In genomic region chr1:79617777-79618176, GRCh38 we compare ENCODE assay signal across 12 cellular contexts.
A peak's percentile ranks its signal among the peaks of the same experiment; 100 is the strongest.
DNase-seq lines count a peak whose midpoint lies in the region; ATAC-seq, FAIRE-seq and TF ChIP-seq lines count a peak whose summit lies in the region.
"Had no signal": no experiment of that assay in that cellular context is flagged by ENCODE, and none has a peak within 500 bp of the region (broad histone marks: within the 10 kb centered on the region; RNA-seq: fewer than 3 reads in every experiment).

No MANE protein-coding gene starts in this region.

- H3K4me1 Mint-ChIP-seq in progenitor cell of endocrine pancreas (ENCODE audit: low read depth): no peaks in the 10 kb centered on the region
- H3K4me1 Mint-ChIP-seq in naive thymus-derived CD4-positive, alpha-beta T cell: no peaks in the 10 kb centered on the region
- H3K4me1 Mint-ChIP-seq: activated naive CD8-positive, alpha-beta T cell treated with anti-CD3 and anti-CD28 coated beads, Interleukin-2, amount 10 ng/mL, durations not matched to agents 7 days and 5 days; naive B cell had no signal

- no peak overlapping the region for H4K5ac ChIP-seq in H1 (ENCODE audit: insufficient read length, low read depth, low read length)

- no peaks in the 10 kb centered on the region for H3K36me3 ChIP-seq in H1 (ENCODE audit: control insufficient read depth in 2 of 4, insufficient read depth in 4 of 4, low read length in 3 of 4)
- H3K36me3 ChIP-seq in naive thymus-derived CD4-positive, alpha-beta T cell (ENCODE audit: control insufficient read depth in 2 of 3, insufficient read depth in 3 of 3, low read length in 3 of 3): no peaks in the 10 kb centered on the region

- no peaks in the 10 kb centered on the region for H3K36me3 Mint-ChIP-seq in progenitor cell of endocrine pancreas (ENCODE audit: insufficient read depth)
- H3K36me3 Mint-ChIP-seq in naive thymus-derived CD4-positive, alpha-beta T cell: no peaks in the 10 kb centered on the region
- H3K36me3 Mint-ChIP-seq: activated naive CD8-positive, alpha-beta T cell treated with anti-CD3 and anti-CD28 coated beads, Interleukin-2, amount 10 ng/mL, durations not matched to agents 7 days and 5 days; naive B cell had no signal

- no peak overlapping the region for H2BK120ac ChIP-seq in H1 (replicated peaks; ENCODE audit: low read depth, low read length)

- H3K4ac ChIP-seq in H1 (replicated peaks; ENCODE audit: insufficient read length, low read depth, low read length): no peak overlapping the region

- H3K9me3 Mint-ChIP-seq in progenitor cell of endocrine pancreas (ENCODE audit: low read depth): no peaks in the 10 kb centered on the region
- peaks cover 0 to 19% (median 4%) of the 10 kb centered on the region in 11 donors for H3K9me3 Mint-ChIP-seq in naive thymus-derived CD4-positive, alpha-beta T cell

- H2BK5ac ChIP-seq in H1 (ENCODE audit: low read depth, low read length): no peak overlapping the region

- no peaks in the 10 kb centered on the region for H3K27me3 Mint-ChIP-seq in progenitor cell of endocrine pancreas
- H3K27me3 Mint-ChIP-seq in naive thymus-derived CD4-positive, alpha-beta T cell: no peaks in the 10 kb centered on the region
- H3K27me3 Mint-ChIP-seq: activated naive CD8-positive, alpha-beta T cell treated with anti-CD3 and anti-CD28 coated beads, Interleukin-2, amount 10 ng/mL, durations not matched to agents 7 days and 5 days; naive B cell had no signal

- no peak overlapping the region for H3K4me2 ChIP-seq in H1 (ENCODE audit: insufficient read depth in 1 of 2, low read depth in 2 of 2, low read length in 2 of 2)

- no peak overlapping the region for H3K56ac ChIP-seq in H1 (replicated peaks; ENCODE audit: insufficient read length, low read depth, low read length)

- H2BK12ac ChIP-seq in H1 (ENCODE audit: low read depth, low read length): no peak overlapping the region

- H3K79me1 ChIP-seq in H1 (ENCODE audit: low read depth, low read length): no peaks in the 10 kb centered on the region

- ATAC-seq in HG03108 (IDR thresholded peaks at IDR 0.05; ENCODE audit: unreplicated experiment): no peak
- no peak for ATAC-seq in naive thymus-derived CD4-positive, alpha-beta T cell

- H2AFZ ChIP-seq in H1 (ENCODE audit: low read length): no peak overlapping the region

- H3K27ac ChIP-seq in H1 (ENCODE audit: low read depth, low read length): no peak overlapping the region
- H3K27ac ChIP-seq in naive thymus-derived CD4-positive, alpha-beta T cell (ENCODE audit: low read depth, low read length): no peak overlapping the region

- DNase-seq in NCI-H82 (lab: John Stamatoyannopoulos, UW) (peak; percentile 14), NCI-H82 treated with DMSO at 0.1 percent for 48 hours (lab: John Stamatoyannopoulos, UW; ENCODE audit: unreplicated experiment) (no peak), NCI-H69 (lab: John Stamatoyannopoulos, UW) (peak; percentile 1), H1 (ENCODE audit: low read depth in 1 of 2, low spot score in 2 of 2) (no peak), progenitor cell of endocrine pancreas (ENCODE audit: low spot score, unreplicated experiment) (no peak), anterior cingulate cortex (lab: John Stamatoyannopoulos, UW) (no peak)
- DNase-seq in naive thymus-derived CD4-positive, alpha-beta T cell: no peak
- DNase-seq: activated naive CD8-positive, alpha-beta T cell treated with anti-CD3 and anti-CD28 coated beads, Interleukin-2, amount 10 ng/mL, durations not matched to agents 7 days and 5 days; naive B cell; NCI-H1436 had no signal

- CTCF ChIA-PET in H1 (lab: Charles Lee; ENCODE audit: partially characterized antibody): interaction anchor here (0.6 to 1.4 kb wide), 3 partner anchors 12 to 334 kb away, joined by 3 to 7 read pairs (median 6); no protein-coding TSS in a partner anchor
- CTCF ChIA-PET in naive thymus-derived CD4-positive, alpha-beta T cell (lab: Charles Lee): no interaction called here

- TF ChIP-seq CTCF in H1 (IDR thresholded peaks at IDR 0.05; ENCODE audit: control extremely low read depth in 1 of 3, insufficient read depth in 1 of 3, low read depth in 1 of 3, low read length in 3 of 3): peak in 2 of 3 experiments; percentile 23 to 45; a peak in 2 of 4 replicates
- TF ChIP-seq CTCF in progenitor cell of endocrine pancreas (IDR thresholded peaks at IDR 0.05; ENCODE audit: unreplicated experiment): peak; percentile 35

- peak; percentile 17 to 44; a peak in 3 of 4 replicates for TF ChIP-seq RAD21 in H1 (IDR thresholded peaks at IDR 0.05 in 1 of 2, conservative IDR thresholded peaks at IDR 0.05 in 1 of 2; ENCODE audit: low read depth in 2 of 2, low read length in 2 of 2)

- no peak overlapping the region for H3K4me3 Mint-ChIP-seq in progenitor cell of endocrine pancreas (ENCODE audit: low read depth)
- no peak overlapping the region for H3K4me3 Mint-ChIP-seq in naive thymus-derived CD4-positive, alpha-beta T cell
- H3K4me3 Mint-ChIP-seq: activated naive CD8-positive, alpha-beta T cell treated with anti-CD3 and anti-CD28 coated beads, Interleukin-2, amount 10 ng/mL, durations not matched to agents 7 days and 5 days; naive B cell had no signal

- no peak for TF ChIP-seq POLR2A in H1 (IDR thresholded peaks at IDR 0.05; ENCODE audit: control extremely low read depth in 1 of 2, low read depth in 2 of 2, low read length in 2 of 2)

- H3K23me2 ChIP-seq in H1 (ENCODE audit: low read depth, low read length): no peaks in the 10 kb centered on the region

- no peak for TF ChIP-seq EP300 in H1 (IDR thresholded peaks at IDR 0.05; ENCODE audit: borderline replicate concordance in 1 of 2, low read depth in 2 of 2, low read length in 2 of 2)

- no peak overlapping the region for H3K18ac ChIP-seq in H1 (ENCODE audit: extremely low read depth, low read length)

- POLR2A ChIA-PET in H1 (lab: Charles Lee; ENCODE audit: partially characterized antibody): no interaction called here
- POLR2A ChIA-PET in naive thymus-derived CD4-positive, alpha-beta T cell (lab: Charles Lee): no interaction called here

- H3K4me1 ChIP-seq in H1 (replicated peaks in 1 of 4; ENCODE audit: control insufficient read depth in 3 of 4, insufficient read depth in 4 of 4, low read length in 3 of 4): no peaks in the 10 kb centered on the region
- no peaks in the 10 kb centered on the region for H3K4me1 ChIP-seq in naive thymus-derived CD4-positive, alpha-beta T cell (ENCODE audit: control insufficient read depth in 2 of 2, insufficient read depth in 2 of 2, low read length in 2 of 2)

- no peaks in the 10 kb centered on the region for H4K20me1 ChIP-seq in H1 (replicated peaks in 1 of 2; ENCODE audit: control insufficient read depth in 1 of 2, insufficient read depth in 2 of 2, low read length in 2 of 2)

- FAIRE-seq in H1 (lab: Jason Lieb, UNC): no peak
- FAIRE-seq: GM19239 had no signal

- no peaks in the 10 kb centered on the region for H3K79me2 ChIP-seq in H1 (ENCODE audit: control insufficient read depth in 1 of 2, insufficient read depth in 2 of 2, low read length in 2 of 2)

- no peak overlapping the region for H3K23ac ChIP-seq in H1 (ENCODE audit: insufficient read length)

- peaks cover 0 to under 1% of the 10 kb centered on the region in 2 experiments; a peak in 1 of 4 replicates for H3K9me3 ChIP-seq in H1 (ENCODE audit: insufficient read depth in 2 of 2, low read depth in 1 of 2, low read length in 1 of 2)
- peaks cover 0 to 4% (median 0%) of the 10 kb centered on the region in 3 experiments for H3K9me3 ChIP-seq in naive thymus-derived CD4-positive, alpha-beta T cell (ENCODE audit: control insufficient read depth in 2 of 3, low read length in 3 of 3)

- H2AK5ac ChIP-seq in H1 (ENCODE audit: low read depth, low read length): no peak overlapping the region

- no peak overlapping the region for H3K27ac Mint-ChIP-seq in progenitor cell of endocrine pancreas
- no peak overlapping the region for H3K27ac Mint-ChIP-seq in naive thymus-derived CD4-positive, alpha-beta T cell
- H3K27ac Mint-ChIP-seq: activated naive CD8-positive, alpha-beta T cell treated with anti-CD3 and anti-CD28 coated beads, Interleukin-2, amount 10 ng/mL, durations not matched to agents 7 days and 5 days; naive B cell had no signal

- H3K27me3 ChIP-seq in H1 (replicated peaks in 1 of 4; ENCODE audit: control insufficient read depth in 3 of 4, extremely low read depth in 1 of 4, insufficient read depth in 3 of 4, low read length in 3 of 4): no peaks in the 10 kb centered on the region
- no peaks in the 10 kb centered on the region for H3K27me3 ChIP-seq in naive thymus-derived CD4-positive, alpha-beta T cell (ENCODE audit: control insufficient read depth in 2 of 2, insufficient read depth in 2 of 2, low read length in 2 of 2)

- H4K8ac ChIP-seq in H1 (ENCODE audit: extremely low read depth, insufficient read depth, low read length): no peak overlapping the region

- no peak overlapping the region for H2BK20ac ChIP-seq in H1 (ENCODE audit: low read length)

- H3K9ac ChIP-seq in H1 (replicated peaks in 1 of 4; ENCODE audit: extremely low read depth in 1 of 4, low read depth in 3 of 4, low read length in 3 of 4): no peak overlapping the region

- H3K4me3 ChIP-seq in H1 (ENCODE audit: extremely low read depth in 1 of 4, insufficient read depth in 2 of 4, low read depth in 3 of 4, low read length in 4 of 4): no peak overlapping the region
- no peak overlapping the region for H3K4me3 ChIP-seq in naive thymus-derived CD4-positive, alpha-beta T cell (ENCODE audit: low read length)

- H2BK15ac ChIP-seq in H1 (ENCODE audit: low read length): no peak overlapping the region

- H4K91ac ChIP-seq in H1 (replicated peaks; ENCODE audit: insufficient read length, low read length): no peak overlapping the region

- WGBS in H1 (ENCODE audit: extremely low coverage in 1 of 2, insufficient coverage in 1 of 2, insufficient read length in 1 of 2, insufficient replicate concordance in 2 of 2, low coverage in 1 of 2, low lambda C conversion rate in 2 of 2, missing lambda C conversion rate in 1 of 2), 2 experiments: 100% methylated on average over 2 of the region's 2 CpGs; no CpG with 5 or more reads in 1 of the 2 experiments

- no peak overlapping the region for H3K14ac ChIP-seq in H1 (ENCODE audit: insufficient read length)

- intact Hi-C loops in naive thymus-derived CD4-positive, alpha-beta T cell (cut with micrococcal nuclease): no loop called here

TF ChIP-seq in H1, 55 proteins besides CTCF, POLR2A, EP300 and RAD21 (continues in another document):
- TF ChIP-seq JUND (IDR thresholded peaks at IDR 0.05; ENCODE audit: low read length) (no peak), BACH1 (IDR thresholded peaks at IDR 0.05; ENCODE audit: low read length) (no peak), BRCA1 (IDR thresholded peaks at IDR 0.05; ENCODE audit: low read depth, low read length) (no peak), TBP (IDR thresholded peaks at IDR 0.05; ENCODE audit: low read depth, low read length) (no peak), RNF2 (IDR thresholded peaks at IDR 0.05; ENCODE audit: borderline replicate concordance, low read depth, low read length, missing control alignments, poor library complexity, severe bottlenecking) (no peak)

Comparison
In these comparisons a context has a peak if more than half of its experiments do, and no peak if none do; other contexts are left out.
1. DNase-seq: peak in NCI-H82 (single experiment) and NCI-H69 (single experiment); none in NCI-H82 treated with DMSO at 0.1 percent for 48 hours (single experiment), H1 (0 of 2), progenitor cell of endocrine pancreas (single experiment), naive thymus-derived CD4-positive, alpha-beta T cell (0 of 9) and anterior cingulate cortex (0 of 58).